ENCODE assay signal across 14 cellular contexts in the genomic region with DNA sequence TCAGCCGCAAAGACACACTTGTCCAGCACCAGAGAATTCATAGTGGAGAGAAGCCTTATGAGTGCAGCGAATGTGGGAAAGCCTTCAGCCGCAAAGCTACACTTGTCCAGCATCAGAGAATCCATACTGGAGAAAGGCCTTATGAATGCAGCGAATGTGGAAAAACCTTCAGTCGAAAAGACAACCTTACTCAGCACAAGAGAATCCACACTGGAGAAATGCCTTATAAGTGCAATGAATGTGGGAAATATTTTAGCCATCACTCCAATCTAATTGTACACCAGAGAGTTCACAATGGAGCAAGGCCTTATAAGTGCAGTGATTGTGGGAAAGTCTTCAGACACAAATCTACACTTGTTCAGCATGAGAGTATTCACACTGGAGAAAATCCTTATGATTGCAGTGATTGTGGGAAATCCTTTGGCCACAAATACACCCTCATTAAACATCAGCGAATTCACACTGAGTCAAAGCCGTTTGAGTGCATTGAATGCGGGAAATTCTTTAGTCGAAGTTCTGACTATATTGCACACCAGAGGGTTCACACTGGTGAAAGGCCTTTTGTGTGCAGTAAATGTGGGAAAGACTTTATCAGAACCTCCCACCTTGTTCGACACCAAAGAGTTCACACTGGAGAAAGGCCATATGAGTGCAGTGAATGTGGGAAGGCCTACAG. TPM values are rescaled to one million over a fixed set of nuclear protein-coding genes. Genes with fewer than 3 reads are reported as not detected.
DNase-seq lines count a peak whose midpoint lies in the region; ATAC-seq and TF ChIP-seq lines count a peak whose summit lies in the region.
"Had no signal": no experiment of that assay in that cellular context is flagged by ENCODE, and none has a peak within 500 bp of the region (broad histone marks: within the 10 kb centered on the region; RNA-seq: fewer than 3 reads in every experiment).

No MANE protein-coding gene starts in this region.

- intact Hi-C loops in MCF 10A (cut with micrococcal nuclease) (no loop called here), breast epithelium (cut with DNase I; ENCODE audit: low total_unique reads) (no loop called here)

- no peak overlapping the region for H3K27ac ChIP-seq in breast epithelium
- H3K27ac ChIP-seq: left lung, spleen had no signal

- H3K27me3 Mint-ChIP-seq in MCF 10A (ENCODE audit: insufficient read depth, unreplicated experiment) (no peaks in the 10 kb centered on the region), WTC11 (ENCODE audit: low read depth) (peaks cover 12% of the 10 kb centered on the region)

- H3K9me3 Mint-ChIP-seq in MCF 10A (ENCODE audit: unreplicated experiment) (peaks cover 37% of the 10 kb centered on the region), WTC11 (peaks cover 89% of the 10 kb centered on the region)

- TF ChIP-seq POLR2A in breast epithelium (IDR thresholded peaks at IDR 0.05), result no peak

- POLR2A ChIA-PET in MCF 10A (lab: Yijun Ruan, JAX), result no interaction called here
- POLR2A ChIA-PET in WTC11 (lab: Charles Lee), result no interaction called here

- H3K4me3 ChIP-seq in breast epithelium (peak overlapping the region in 1 of 3 donors; percentile 9), fibroblast of villous mesenchyme (ENCODE audit: low read depth, low read length) (no peak overlapping the region)
- H3K4me3 ChIP-seq: left lung had no signal

- no peaks in the 10 kb centered on the region for H3K27me3 ChIP-seq in breast epithelium
- H3K27me3 ChIP-seq: left lung, spleen had no signal

- no peak for DNase-seq in MCF 10A (ENCODE audit: unreplicated experiment)
- DNase-seq in breast epithelium (ENCODE audit: low spot score in 2 of 2), result no peak
- no peak for DNase-seq in WTC11 (ENCODE audit: low spot score)
- peak; percentile 10 for DNase-seq in fibroblast of villous mesenchyme (ENCODE audit: low read depth)
- DNase-seq in activated CD4-positive, alpha-beta T cell treated with anti-CD3 and anti-CD28 coated beads for 1 hour, result no peak
- no peak for DNase-seq in NCI-H345 treated with DMSO at 0.1 percent for 48 hours (lab: John Stamatoyannopoulos, UW; ENCODE audit: unreplicated experiment)
- DNase-seq: EL, Kasumi-1, left lung, spleen had no signal

- H3K27ac Mint-ChIP-seq in MCF 10A (ENCODE audit: low read depth, unreplicated experiment), result no peak overlapping the region
- H3K27ac Mint-ChIP-seq in WTC11, result no peak overlapping the region
- H3K27ac Mint-ChIP-seq: activated naive CD4-positive, alpha-beta T cell treated with anti-CD3 and anti-CD28 coated beads, Interleukin-2, amount 50 U/mL, for 72 hours had no signal

- H3K9me3 ChIP-seq in breast epithelium, result peaks cover 99 to 100% of the 10 kb centered on the region in 2 donors

- BruUV-seq in MCF 10A (replicated peaks; lab: Mats Ljungman, UMichigan), result TSS peak; percentile 8

- peaks cover 34% of the 10 kb centered on the region for H3K36me3 ChIP-seq in breast epithelium

- ATAC-seq in WTC11 (no peak), GM19452 (IDR thresholded peaks at IDR 0.05; ENCODE audit: unreplicated experiment) (no peak), HG02938 (IDR thresholded peaks at IDR 0.05; ENCODE audit: unreplicated experiment) (no peak)
- ATAC-seq: activated naive CD4-positive, alpha-beta T cell treated with anti-CD3 and anti-CD28 coated beads, Interleukin-2, amount 50 U/mL, for 72 hours; left lung; Panc1 had no signal

- CTCF ChIA-PET in MCF 10A (lab: Yijun Ruan, JAX), result no interaction called here
- CTCF ChIA-PET in WTC11 (lab: Charles Lee), result no interaction called here

- TF ChIP-seq CTCF in MCF 10A (IDR thresholded peaks at IDR 0.05; ENCODE audit: unreplicated experiment), result no peak
- no peak for TF ChIP-seq CTCF in breast epithelium (IDR thresholded peaks at IDR 0.05)
- TF ChIP-seq CTCF in WTC11 (IDR thresholded peaks at IDR 0.05), result no peak
- no peak for TF ChIP-seq CTCF in fibroblast of villous mesenchyme (IDR thresholded peaks at IDR 0.05; ENCODE audit: insufficient read depth, low read depth, low read length)

- peaks cover 76% of the 10 kb centered on the region for H3K36me3 Mint-ChIP-seq in MCF 10A (ENCODE audit: insufficient read depth, unreplicated experiment)
- H3K36me3 Mint-ChIP-seq in WTC11, result peaks cover 95% of the 10 kb centered on the region

- no peak overlapping the region for H3K4me3 Mint-ChIP-seq in MCF 10A (ENCODE audit: unreplicated experiment)
- H3K4me3 Mint-ChIP-seq in WTC11, result no peak overlapping the region

- no peaks in the 10 kb centered on the region for H3K4me1 ChIP-seq in breast epithelium
- H3K4me1 ChIP-seq: left lung, spleen had no signal

- peaks cover under 1% of the 10 kb centered on the region for H3K4me1 Mint-ChIP-seq in MCF 10A (ENCODE audit: insufficient read depth, unreplicated experiment)
- no peaks in the 10 kb centered on the region; the same call in 1 of the 2 replicates for H3K4me1 Mint-ChIP-seq in WTC11

TF ChIP-seq in WTC11, 78 proteins besides CTCF, POLR2A, EP300 and RAD21:
- TF ChIP-seq OVOL2 (CRISPR knock-in tag; IDR thresholded peaks at IDR 0.05; ENCODE audit: borderline replicate concordance) (no peak), GTF2I (CRISPR knock-in tag; conservative IDR thresholded peaks at IDR 0.05) (peak; percentile 19; the same call in 1 of the 2 replicates), MXD4 (CRISPR knock-in tag; IDR thresholded peaks at IDR 0.05; ENCODE audit: borderline replicate concordance) (no peak)
- TF ChIP-seq, protein P1, sequence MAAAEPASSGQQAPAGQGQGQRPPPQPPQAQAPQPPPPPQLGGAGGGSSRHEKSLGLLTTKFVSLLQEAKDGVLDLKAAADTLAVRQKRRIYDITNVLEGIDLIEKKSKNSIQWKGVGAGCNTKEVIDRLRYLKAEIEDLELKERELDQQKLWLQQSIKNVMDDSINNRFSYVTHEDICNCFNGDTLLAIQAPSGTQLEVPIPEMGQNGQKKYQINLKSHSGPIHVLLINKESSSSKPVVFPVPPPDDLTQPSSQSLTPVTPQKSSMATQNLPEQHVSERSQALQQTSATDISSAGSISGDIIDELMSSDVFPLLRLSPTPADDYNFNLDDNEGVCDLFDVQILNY (CRISPR knock-in tag; IDR thresholded peaks at IDR 0.05), result no peak
TF ChIP-seq in WTC11: peak in this region for 1.

RNA-seq across cellular contexts. Expression of gene ZNF134, which starts 6.8 kb away (rescaled TPM):
- total RNA-seq in MCF 10A (2022), result 16.4 and 18.8 TPM in 2 replicates
- 10 to 100 TPM; 18.2 to 31.6 (median 18.4) TPM for total RNA-seq in breast epithelium
- 46.8 to 53.1 TPM (median 52.5 TPM) in 3 replicates for total RNA-seq in WTC11 (2021)
- 20.0 and 21.2 TPM in 2 replicates for total RNA-seq in fibroblast of villous mesenchyme

RNA-seq across cellular contexts. Expression of gene ZNF211, which starts 12.2 kb away (rescaled TPM):
- total RNA-seq in MCF 10A (2022) (5.7 and 11.4 TPM in 2 replicates), breast epithelium (10 to 100 TPM in 2 of 3 donors, 1 to 10 TPM in 1; 8.2 to 23.1 (median 16.4) TPM), WTC11 (2021) (13.5 to 17.6 TPM (median 14.3 TPM) in 3 replicates), fibroblast of villous mesenchyme (9.3 and 11.7 TPM in 2 replicates)

RNA-seq across cellular contexts. Expression of gene ZNF530, which starts 21.1 kb away (rescaled TPM):
- total RNA-seq in MCF 10A (2022) (2.4 and 2.8 TPM in 2 replicates), breast epithelium (1 to 10 TPM; 2.9 to 6.9 (median 5.3) TPM), WTC11 (2021) (10.4 to 12.0 TPM (median 11.2 TPM) in 3 replicates), fibroblast of villous mesenchyme (3.9 and 7.1 TPM in 2 replicates)

RNA-seq across cellular contexts. Expression of gene ZIK1, which starts 36.9 kb away (rescaled TPM):
- not detected in 2 replicates for total RNA-seq in MCF 10A (2022)
- 1 to 10 TPM; 2.2 to 8.9 (median 6.9) TPM for total RNA-seq in breast epithelium
- 30.0 to 31.5 TPM (median 31.1 TPM) in 3 replicates for total RNA-seq in WTC11 (2021)
- 11.3 and 12.1 TPM in 2 replicates for total RNA-seq in fibroblast of villous mesenchyme

RNA-seq across cellular contexts. Expression of gene ZNF416, which starts 42.1 kb away (rescaled TPM):
- total RNA-seq in MCF 10A (2022) (5.0 and 5.6 TPM in 2 replicates), breast epithelium (1 to 10 TPM; 2.7 to 6.4 (median 6.2) TPM), WTC11 (2021) (8.3 to 10.0 TPM (median 9.1 TPM) in 3 replicates), fibroblast of villous mesenchyme (4.5 and 6.9 TPM in 2 replicates)
